2 cellular contexts compared by ENCODE assay signal in the genomic region with DNA sequence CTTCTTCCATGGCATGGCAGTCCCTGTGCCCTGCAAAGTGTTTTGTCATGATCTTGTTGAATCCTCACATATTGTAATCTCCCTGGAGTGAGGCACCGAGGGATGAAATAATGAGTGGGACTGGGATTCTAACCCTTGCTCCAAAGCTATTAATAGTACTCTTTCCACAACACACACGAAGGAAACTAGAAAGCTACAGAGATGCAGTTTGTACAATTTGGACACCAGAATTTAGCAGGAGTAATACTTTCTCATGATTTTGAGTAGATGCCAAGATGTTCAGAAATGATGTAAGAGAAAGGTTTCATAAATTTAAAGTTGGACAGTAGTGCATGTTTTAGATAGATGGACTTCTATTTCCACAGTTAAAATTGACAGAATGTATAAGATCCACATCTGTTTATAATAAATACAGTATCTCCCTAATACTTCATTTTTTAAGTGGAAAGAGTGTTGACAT.
A peak's percentile ranks its signal among the peaks of the same experiment; 100 is the strongest.
TF ChIP-seq lines count a peak whose summit lies in the region.

No MANE protein-coding gene starts in this region.

TF ChIP-seq in HepG2, 621 proteins besides CTCF, POLR2A, EP300 and RAD21:
- TF ChIP-seq GZF1 (CRISPR knock-in tag; IDR thresholded peaks at IDR 0.05) (no peak), MIER2 (CRISPR knock-in tag; IDR thresholded peaks at IDR 0.05) (0 out of 2 replicates have a peak, but pooled peaks have one; percentile 4), CBX5 (CRISPR knock-in tag; IDR thresholded peaks at IDR 0.05; ENCODE audit: borderline replicate concordance) (0 out of 2 replicates have a peak, but pooled peaks have one; percentile 3)
TF ChIP-seq in HepG2: peak in this region for 2.

TF ChIP-seq in K562, 482 proteins besides CTCF, POLR2A, EP300 and RAD21:
- TF ChIP-seq DIDO1 (tag; IDR thresholded peaks at IDR 0.05; ENCODE audit: low read depth) (no peak), POLR3G (IDR thresholded peaks at IDR 0.05; ENCODE audit: extremely low read depth, insufficient read length, insufficient replicate concordance) (no peak), MEF2A (IDR thresholded peaks at IDR 0.05; ENCODE audit: control insufficient read depth, low read depth, low read length) (no peak), CBX1 (IDR thresholded peaks at IDR 0.05; ENCODE audit: low read depth) (no peak), KDM1A (IDR thresholded peaks at IDR 0.05) (no peak), ZNF407 (IDR thresholded peaks at IDR 0.05; ENCODE audit: low read depth) (no peak), ZKSCAN8 (CRISPR knock-in tag; IDR thresholded peaks at IDR 0.05) (no peak), CREB5 (CRISPR knock-in tag; IDR thresholded peaks at IDR 0.05) (no peak), RFX7 (CRISPR knock-in tag; IDR thresholded peaks at IDR 0.05) (no peak), KAT8 (IDR thresholded peaks at IDR 0.05; ENCODE audit: low read depth) (no peak), ZFP91 (CRISPR knock-in tag; IDR thresholded peaks at IDR 0.05) (no peak)
- TF ChIP-seq, protein P1, sequence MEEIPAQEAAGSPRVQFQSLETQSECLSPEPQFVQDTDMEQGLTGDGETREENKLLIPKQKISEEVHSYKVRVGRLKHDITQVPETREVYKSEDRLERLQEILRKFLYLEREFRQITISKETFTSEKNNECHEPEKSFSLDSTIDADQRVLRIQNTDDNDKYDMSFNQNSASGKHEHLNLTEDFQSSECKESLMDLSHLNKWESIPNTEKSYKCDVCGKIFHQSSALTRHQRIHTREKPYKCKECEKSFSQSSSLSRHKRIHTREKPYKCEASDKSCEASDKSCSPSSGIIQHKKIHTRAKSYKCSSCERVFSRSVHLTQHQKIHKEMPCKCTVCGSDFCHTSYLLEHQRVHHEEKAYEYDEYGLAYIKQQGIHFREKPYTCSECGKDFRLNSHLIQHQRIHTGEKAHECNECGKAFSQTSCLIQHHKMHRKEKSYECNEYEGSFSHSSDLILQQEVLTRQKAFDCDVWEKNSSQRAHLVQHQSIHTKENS (CRISPR knock-in tag; IDR thresholded peaks at IDR 0.05): no peak
- TF ChIP-seq, protein P2, sequence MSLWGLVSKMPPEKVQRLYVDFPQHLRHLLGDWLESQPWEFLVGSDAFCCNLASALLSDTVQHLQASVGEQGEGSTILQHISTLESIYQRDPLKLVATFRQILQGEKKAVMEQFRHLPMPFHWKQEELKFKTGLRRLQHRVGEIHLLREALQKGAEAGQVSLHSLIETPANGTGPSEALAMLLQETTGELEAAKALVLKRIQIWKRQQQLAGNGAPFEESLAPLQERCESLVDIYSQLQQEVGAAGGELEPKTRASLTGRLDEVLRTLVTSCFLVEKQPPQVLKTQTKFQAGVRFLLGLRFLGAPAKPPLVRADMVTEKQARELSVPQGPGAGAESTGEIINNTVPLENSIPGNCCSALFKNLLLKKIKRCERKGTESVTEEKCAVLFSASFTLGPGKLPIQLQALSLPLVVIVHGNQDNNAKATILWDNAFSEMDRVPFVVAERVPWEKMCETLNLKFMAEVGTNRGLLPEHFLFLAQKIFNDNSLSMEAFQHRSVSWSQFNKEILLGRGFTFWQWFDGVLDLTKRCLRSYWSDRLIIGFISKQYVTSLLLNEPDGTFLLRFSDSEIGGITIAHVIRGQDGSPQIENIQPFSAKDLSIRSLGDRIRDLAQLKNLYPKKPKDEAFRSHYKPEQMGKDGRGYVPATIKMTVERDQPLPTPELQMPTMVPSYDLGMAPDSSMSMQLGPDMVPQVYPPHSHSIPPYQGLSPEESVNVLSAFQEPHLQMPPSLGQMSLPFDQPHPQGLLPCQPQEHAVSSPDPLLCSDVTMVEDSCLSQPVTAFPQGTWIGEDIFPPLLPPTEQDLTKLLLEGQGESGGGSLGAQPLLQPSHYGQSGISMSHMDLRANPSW (CRISPR knock-in tag; IDR thresholded peaks at IDR 0.05): no peak
- TF ChIP-seq, protein P3, sequence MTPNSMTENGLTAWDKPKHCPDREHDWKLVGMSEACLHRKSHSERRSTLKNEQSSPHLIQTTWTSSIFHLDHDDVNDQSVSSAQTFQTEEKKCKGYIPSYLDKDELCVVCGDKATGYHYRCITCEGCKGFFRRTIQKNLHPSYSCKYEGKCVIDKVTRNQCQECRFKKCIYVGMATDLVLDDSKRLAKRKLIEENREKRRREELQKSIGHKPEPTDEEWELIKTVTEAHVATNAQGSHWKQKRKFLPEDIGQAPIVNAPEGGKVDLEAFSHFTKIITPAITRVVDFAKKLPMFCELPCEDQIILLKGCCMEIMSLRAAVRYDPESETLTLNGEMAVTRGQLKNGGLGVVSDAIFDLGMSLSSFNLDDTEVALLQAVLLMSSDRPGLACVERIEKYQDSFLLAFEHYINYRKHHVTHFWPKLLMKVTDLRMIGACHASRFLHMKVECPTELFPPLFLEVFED (CRISPR knock-in tag; conservative IDR thresholded peaks at IDR 0.05): no peak
